In genomic region chr1:13730751-13731482, GRCh38 we compare ENCODE assay signal across 9 cellular contexts. TPM values are rescaled to one million over a fixed set of nuclear protein-coding genes. Genes with fewer than 3 reads are reported as not detected.
A peak's percentile ranks its signal among the peaks of the same experiment; 100 is the strongest.
DNase-seq lines count a peak whose midpoint lies in the region; ATAC-seq and TF ChIP-seq lines count a peak whose summit lies in the region.
"Had no signal": no experiment of that assay in that cellular context is flagged by ENCODE, and none has a peak within 500 bp of the region (broad histone marks: within the 10 kb centered on the region; RNA-seq: fewer than 3 reads in every experiment).

No MANE protein-coding gene starts in this region.

- no peak overlapping the region for H3K27ac ChIP-seq in neural cell (ENCODE audit: low read length)
- H3K27ac ChIP-seq in thyroid gland = peak overlapping the region; percentile 79 to 88 (median 82)
- H3K27ac ChIP-seq in RWPE1 = no peak overlapping the region
- H3K27ac ChIP-seq: cardiac muscle cell had no signal

- DNase-seq in T-helper 1 cell (peak; percentile 70 to 95 (median 80)), thyroid gland (peak; percentile 46 to 56), NCI-H345 treated with DMSO at 0.1 percent for 48 hours (lab: John Stamatoyannopoulos, UW; ENCODE audit: unreplicated experiment) (no peak), RWPE1 (ENCODE audit: low spot score) (no peak)
- DNase-seq in activated naive CD8-positive, alpha-beta T cell treated with anti-CD3 and anti-CD28 coated beads, Interleukin-2, amount 50 U/mL, for 24 hours = peak; percentile 79

- POLR2A ChIA-PET in RWPE1 (lab: Yijun Ruan, JAX; ENCODE audit: low non-redundant PET) = no interaction called here

- no peaks in the 10 kb centered on the region for H3F3A ChIP-seq in neural cell (ENCODE audit: insufficient read depth, low read length, poor library complexity, severe bottlenecking)

- peak overlapping the region; percentile 99 for H3K27ac Mint-ChIP-seq in activated naive CD8-positive, alpha-beta T cell treated with anti-CD3 and anti-CD28 coated beads, Interleukin-2, amount 50 U/mL, for 24 hours

- no peaks in the 10 kb centered on the region for H3K27me3 ChIP-seq in neural cell (ENCODE audit: insufficient read depth, low read depth, low read length)
- H3K27me3 ChIP-seq in thyroid gland = no peaks in the 10 kb centered on the region
- H3K27me3 ChIP-seq: cardiac muscle cell had no signal

- no peak for TF ChIP-seq RAD21 in neural cell (conservative IDR thresholded peaks at IDR 0.05)

- no peaks in the 10 kb centered on the region for H3K79me2 ChIP-seq in neural cell (replicated peaks; ENCODE audit: insufficient read depth, low read length)

- H3K36me3 Mint-ChIP-seq in activated naive CD8-positive, alpha-beta T cell treated with anti-CD3 and anti-CD28 coated beads, Interleukin-2, amount 50 U/mL, for 24 hours (ENCODE audit: low read depth) = peaks cover 19% of the 10 kb centered on the region

- TF ChIP-seq CTCF in neural cell (IDR thresholded peaks at IDR 0.05; ENCODE audit: poor library complexity, severe bottlenecking) (no peak), thyroid gland (IDR thresholded peaks at IDR 0.05) (no peak), RWPE1 (conservative IDR thresholded peaks at IDR 0.05; ENCODE audit: low read depth) (no peak)

- ATAC-seq in GM19023 (IDR thresholded peaks at IDR 0.05; ENCODE audit: unreplicated experiment) = peak; percentile 93
- ATAC-seq in HG03045 (IDR thresholded peaks at IDR 0.05; ENCODE audit: unreplicated experiment) = peak; percentile 92
- ATAC-seq in activated naive CD8-positive, alpha-beta T cell treated with anti-CD3 and anti-CD28 coated beads, Interleukin-2, amount 50 U/mL, for 24 hours = peak; percentile 98

- peaks cover 83% of the 10 kb centered on the region for H3K4me1 Mint-ChIP-seq in activated naive CD8-positive, alpha-beta T cell treated with anti-CD3 and anti-CD28 coated beads, Interleukin-2, amount 50 U/mL, for 24 hours

- H3K4me3 ChIP-seq in neural cell (ENCODE audit: low read length) = no peak overlapping the region
- H3K4me3 ChIP-seq in thyroid gland (replicated peaks in 1 of 3) = peak overlapping the region in 1 of 3 donors; percentile 3
- H3K4me3 ChIP-seq: cardiac muscle cell had no signal

- no peak overlapping the region for H3K9ac ChIP-seq in neural cell (ENCODE audit: low read length)

- H3K9me3 ChIP-seq in neural cell (ENCODE audit: low read length) = no peaks in the 10 kb centered on the region
- H3K9me3 ChIP-seq in thyroid gland = no peaks in the 10 kb centered on the region

- intact Hi-C loops in thyroid gland (cut with DNase I) = no loop called here

- CTCF ChIA-PET in RWPE1 (lab: Yijun Ruan, JAX) = no interaction called here

- WGBS in thyroid gland, 2 donors = 51 to 57% methylated on average over 12 of the region's 12 CpGs

- no peak overlapping the region for H3K4me2 ChIP-seq in neural cell (ENCODE audit: low read length)

- H2AFZ ChIP-seq in neural cell (ENCODE audit: low read depth, low read length) = no peak overlapping the region

- H3K4me3 Mint-ChIP-seq in activated naive CD8-positive, alpha-beta T cell treated with anti-CD3 and anti-CD28 coated beads, Interleukin-2, amount 50 U/mL, for 24 hours = peak overlapping the region; percentile 84

- no peaks in the 10 kb centered on the region for H3K27me3 Mint-ChIP-seq in activated naive CD8-positive, alpha-beta T cell treated with anti-CD3 and anti-CD28 coated beads, Interleukin-2, amount 50 U/mL, for 24 hours

- no peaks in the 10 kb centered on the region for H4K20me1 ChIP-seq in neural cell (ENCODE audit: insufficient read depth)

- H3K4me1 ChIP-seq in thyroid gland = peaks cover 29 to 36% of the 10 kb centered on the region in 2 donors

- H3K9me2 ChIP-seq in neural cell (ENCODE audit: insufficient read depth, low read length) = no peaks in the 10 kb centered on the region

- TF ChIP-seq POLR2A in thyroid gland (IDR thresholded peaks at IDR 0.05) = peak in 1 of 2 donors; percentile 51

- H3K36me3 ChIP-seq in neural cell (ENCODE audit: insufficient read depth, low read length) = no peaks in the 10 kb centered on the region
- no peaks in the 10 kb centered on the region for H3K36me3 ChIP-seq in thyroid gland
- H3K36me3 ChIP-seq: cardiac muscle cell had no signal

- H3K9me3 Mint-ChIP-seq in activated naive CD8-positive, alpha-beta T cell treated with anti-CD3 and anti-CD28 coated beads, Interleukin-2, amount 50 U/mL, for 24 hours = no peaks in the 10 kb centered on the region

- no peak for TF ChIP-seq EP300 in neural cell (conservative IDR thresholded peaks at IDR 0.05; ENCODE audit: poor library complexity, severe bottlenecking)

TF ChIP-seq in neural cell, 6 proteins besides CTCF, POLR2A, EP300 and RAD21:
- TF ChIP-seq EZH2 (IDR thresholded peaks at IDR 0.05; ENCODE audit: borderline replicate concordance, insufficient read depth, low read length, poor library complexity, severe bottlenecking) = no peak
- peak; percentile 37 for TF ChIP-seq POLR2AphosphoS5 (IDR thresholded peaks at IDR 0.05)
- TF ChIP-seq MXI1 (conservative IDR thresholded peaks at IDR 0.05; ENCODE audit: poor library complexity, severe bottlenecking) = no peak
- no peak for TF ChIP-seq TAF1 (IDR thresholded peaks at IDR 0.05; ENCODE audit: low read depth)
TF ChIP-seq in neural cell: peak in this region for 1.

RNA-seq across cellular contexts. Expression of gene PRDM2, which starts 30.9 kb away (rescaled TPM):
- 10.7 TPM in 2 replicates for polyA plus RNA-seq in neural cell
- 31.7 and 43.2 TPM in 2 replicates for polyA minus RNA-seq in neural cell
- 10 to 100 TPM; 39.5 to 63.9 (median 45.4) TPM for total RNA-seq in thyroid gland

Comparison
In these comparisons a context has a peak if more than half of its experiments do, and no peak if none do; other contexts are left out.
1. DNase-seq: peak in T-helper 1 cell (5 of 5), activated naive CD8-positive, alpha-beta T cell treated with anti-CD3 and anti-CD28 coated beads, Interleukin-2, amount 50 U/mL, for 24 hours (single experiment) and thyroid gland (2 of 2); none in NCI-H345 treated with DMSO at 0.1 percent for 48 hours (single experiment) and RWPE1 (single experiment).
2. H3K27ac ChIP-seq: peak in thyroid gland (3 of 3); none in neural cell (single experiment) and RWPE1 (single experiment).
3. Peak in every context shown above with its lines, with median percentiles within 50 percentile points of each other: ATAC-seq.